ENCODE assay signal across 10 cellular contexts in genomic region chr4:128663325-128663724, GRCh38.
DNase-seq lines count a peak whose midpoint lies in the region; ATAC-seq lines count a peak whose summit lies in the region.
"Had no signal": no experiment of that assay in that cellular context is flagged by ENCODE, and none has a peak within 500 bp of the region (broad histone marks: within the 10 kb centered on the region; RNA-seq: fewer than 3 reads in every experiment).

No MANE protein-coding gene starts in this region.

- no peak overlapping the region for H3K14ac ChIP-seq in neuronal stem cell (ENCODE audit: low read length)

- H3K4me3 ChIP-seq in neuronal stem cell (ENCODE audit: low read length in 2 of 2): no peak overlapping the region

- no peak overlapping the region for H2AFZ ChIP-seq in neuronal stem cell (ENCODE audit: low read length)

- no peak overlapping the region for H4K8ac ChIP-seq in neuronal stem cell (ENCODE audit: low read depth, low read length)

- H3K4me2 ChIP-seq in neuronal stem cell (ENCODE audit: insufficient read depth, low read length, poor library complexity, severe bottlenecking): no peak overlapping the region

- H3K18ac ChIP-seq in neuronal stem cell (ENCODE audit: low read length): peak overlapping the region; percentile 84

- no peak overlapping the region for H2BK5ac ChIP-seq in neuronal stem cell (ENCODE audit: low read length)

- H3K27me3 ChIP-seq in neuronal stem cell (ENCODE audit: control insufficient read depth in 3 of 3, insufficient read depth in 3 of 3, low read depth in 1 of 3, low read length in 3 of 3): no peaks in the 10 kb centered on the region
- H3K27me3 ChIP-seq: neutrophil had no signal

- no peak overlapping the region for H3K9ac ChIP-seq in neuronal stem cell (ENCODE audit: low read depth, low read length, poor library complexity)

- H2BK12ac ChIP-seq in neuronal stem cell (ENCODE audit: low read length): no peak overlapping the region

- WGBS in neuronal stem cell (ENCODE audit: extremely low coverage in 2 of 2, insufficient read length in 2 of 2, insufficient replicate concordance in 1 of 2), 2 donors: no CpG with 5 or more reads among the region's 3 CpGs

- H3K4me1 ChIP-seq in neuronal stem cell (ENCODE audit: control insufficient read depth in 2 of 2, insufficient read depth in 1 of 2, low read depth in 1 of 2, low read length in 2 of 2): peaks cover 0 to 2% of the 10 kb centered on the region in 2 donors

- DNase-seq in NCI-H510A treated with DMSO at 0.1 percent for 48 hours (lab: John Stamatoyannopoulos, UW) (peak; percentile 35), NCI-H510A (lab: John Stamatoyannopoulos, UW) (no peak), neuronal stem cell (ENCODE audit: low spot score) (no peak), germinal center (ENCODE audit: low spot score) (no peak), hepatic stellate cell (ENCODE audit: low spot score) (no peak), GM03348 (ENCODE audit: low spot score) (no peak)
- DNase-seq: MV-4-11 had no signal

- no peak overlapping the region for H4K91ac ChIP-seq in neuronal stem cell (ENCODE audit: low read depth, low read length, poor library complexity)

- peak overlapping the region; percentile 24 for H2AK5ac ChIP-seq in neuronal stem cell (ENCODE audit: low read depth, low read length)

- peaks cover 0 to 3% of the 10 kb centered on the region in 2 donors for H3K9me3 ChIP-seq in neuronal stem cell (replicated peaks in 1 of 2; ENCODE audit: control insufficient read depth in 2 of 2, insufficient read depth in 1 of 2, low read depth in 1 of 2, low read length in 2 of 2)
- H3K9me3 ChIP-seq: neutrophil had no signal

- H3K27ac ChIP-seq in neuronal stem cell (replicated peaks; ENCODE audit: low read length): no peak overlapping the region
- H3K27ac ChIP-seq: neutrophil had no signal

- no peak overlapping the region for H3K4ac ChIP-seq in neuronal stem cell (ENCODE audit: low read length)

- no peak overlapping the region for H2BK15ac ChIP-seq in neuronal stem cell (ENCODE audit: low read length)

- H3K79me1 ChIP-seq in neuronal stem cell (ENCODE audit: low read depth, low read length): no peaks in the 10 kb centered on the region

- H2BK120ac ChIP-seq in neuronal stem cell (ENCODE audit: low read depth, low read length): no peak overlapping the region

- H3K23ac ChIP-seq in neuronal stem cell (ENCODE audit: low read depth, low read length, poor library complexity): no peak overlapping the region

- ATAC-seq in GM21528 (IDR thresholded peaks at IDR 0.05; ENCODE audit: low FRiP score, unreplicated experiment) (peak; percentile 67), HG03520 (IDR thresholded peaks at IDR 0.05; ENCODE audit: unreplicated experiment) (peak; percentile 71)

- H3K36me3 ChIP-seq in neuronal stem cell (replicated peaks in 1 of 2; ENCODE audit: control insufficient read depth in 2 of 2, insufficient read depth in 2 of 2, low read length in 2 of 2): no peaks in the 10 kb centered on the region
- H3K36me3 ChIP-seq: neutrophil had no signal
